Comparison of ENCODE assay signal across 30 cellular contexts in genomic region chr22:24217384-24217783, GRCh38. TPM values are rescaled to one million over a fixed set of nuclear protein-coding genes. Genes with fewer than 3 reads are reported as not detected.
"Had no signal": no experiment of that assay in that cellular context is flagged by ENCODE, and none has a peak within 500 bp of the region (broad histone marks: within the 10 kb centered on the region; RNA-seq: fewer than 3 reads in every experiment).

No MANE protein-coding gene starts in this region.

- H3K4me2 ChIP-seq: KMS-11, PC-9 had no signal

- H3K4me3 ChIP-seq: PC-9, SJCRH30, SK-N-MC had no signal

- H3K9me3 ChIP-seq: SJCRH30 had no signal

- H3K36me3 ChIP-seq: SJCRH30 had no signal

- H3K9ac ChIP-seq: KMS-11 had no signal

- H2AFZ ChIP-seq: PC-9 had no signal

- H3K27me3 ChIP-seq: SJCRH30 had no signal

- H3K4me1 ChIP-seq: SJCRH30 had no signal

- ATAC-seq: Panc1, Right ventricle myocardium inferior, SK-N-SH treated with all-trans-retinoic acid at 6 μM for 48 hours had no signal

- H3K27ac ChIP-seq: KMS-11, PC-9, RWPE1, SJCRH30, SK-N-MC had no signal

- DNase-seq: Karpas-422, MM.1S, MV-4-11, NCI-H1092, NCI-H1105, NCI-H1417 treated with DMSO at 0.1 percent for 48 hours, NCI-H1436 treated with DMSO at 0.1 percent for 48 hours, NCI-H1694 treated with DMSO at 0.1 percent for 48 hours, NCI-H187 treated with DMSO at 0.1 percent for 48 hours, NCI-H2029, NCI-H2081, NCI-H2171 treated with DMSO at 0.1 percent for 48 hours, NCI-H2227 treated with DMSO at 0.1 percent for 48 hours, NCI-H345, NCI-H446, NCI-H510A treated with DMSO at 0.1 percent for 48 hours, NCI-H524 treated with DMSO at 0.1 percent for 48 hours, NCI-H526 treated with DMSO at 0.1 percent for 48 hours, NCI-H82, PC-9, SHP77, SIG-M5, SJCRH30 had no signal

RNA-seq across cellular contexts. Expression of gene GGT5, which starts 27.5 kb away (rescaled TPM):
- total RNA-seq: NCI-H460, PC-9 had no signal

RNA-seq across cellular contexts. Expression of gene SUSD2, which starts 36.1 kb away (rescaled TPM):
- total RNA-seq: SJCRH30 had no signal
